1 cellular context compared by ENCODE assay signal in the genomic region with DNA sequence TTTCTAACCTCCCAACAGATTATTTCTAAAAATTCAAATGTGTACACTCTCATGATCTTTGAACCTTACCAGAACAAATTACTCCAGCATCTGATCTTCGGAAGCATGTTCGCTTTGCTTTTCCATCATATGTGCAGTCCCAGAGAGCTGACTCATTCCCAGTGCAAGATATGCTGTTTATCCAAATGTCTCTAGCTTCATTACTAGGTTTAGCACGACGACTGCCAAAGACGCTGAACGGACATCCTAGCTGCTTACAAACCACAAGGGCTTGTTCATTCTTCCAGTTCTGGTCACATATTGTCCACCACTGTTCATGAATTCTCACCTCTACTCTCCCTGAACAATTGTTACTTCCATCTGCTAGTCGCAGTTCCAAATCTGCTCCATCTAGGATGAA.
TF ChIP-seq lines count a peak whose summit lies in the region.

No MANE protein-coding gene starts in this region.

TF ChIP-seq in HepG2, 621 proteins besides CTCF, POLR2A, EP300 and RAD21:
- TF ChIP-seq ZNF652 (CRISPR knock-in tag; IDR thresholded peaks at IDR 0.05; ENCODE audit: borderline replicate concordance, low read depth) (no peak), FOSL2 (CRISPR knock-in tag; IDR thresholded peaks at IDR 0.05) (peak; percentile 46), HNF4A (CRISPR knock-in tag; IDR thresholded peaks at IDR 0.05) (0 out of 2 replicates have a peak, but pooled peaks have one; percentile 13)
